ENCODE assay signal across 10 cellular contexts in the genomic region with DNA sequence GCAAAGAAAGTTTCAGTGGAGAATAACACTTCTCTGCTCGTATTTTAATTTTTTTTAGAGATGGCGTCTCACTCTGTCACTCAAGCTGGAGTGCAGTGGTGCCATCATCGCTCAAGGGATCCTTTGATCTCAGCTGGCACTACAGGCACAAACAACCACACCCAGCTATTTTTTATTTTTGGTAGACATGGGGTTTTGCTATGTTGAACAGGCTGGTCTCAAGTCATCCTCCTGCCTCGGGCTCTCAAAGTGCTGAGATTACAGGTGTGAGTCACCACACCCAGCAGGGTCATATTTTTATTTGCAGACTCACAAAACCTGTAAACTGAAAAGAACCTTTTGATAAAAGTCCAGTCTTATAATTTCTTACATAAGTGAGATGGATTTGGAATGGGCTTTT. TPM values are rescaled to one million over a fixed set of nuclear protein-coding genes. Genes with fewer than 3 reads are reported as not detected.
DNase-seq lines count a peak whose midpoint lies in the region; ATAC-seq, FAIRE-seq and TF ChIP-seq lines count a peak whose summit lies in the region.
"Had no signal": no experiment of that assay in that cellular context is flagged by ENCODE, and none has a peak within 500 bp of the region (broad histone marks: within the 10 kb centered on the region; RNA-seq: fewer than 3 reads in every experiment).

No MANE protein-coding gene starts in this region.

- H3K36me3 ChIP-seq in HCT116 (ENCODE audit: control insufficient read depth in 1 of 2, insufficient read depth in 2 of 2, low read length in 2 of 2) (no peaks in the 10 kb centered on the region), GM23338 (ENCODE audit: insufficient read depth) (no peaks in the 10 kb centered on the region)
- H3K36me3 ChIP-seq in naive thymus-derived CD4-positive, alpha-beta T cell (ENCODE audit: control insufficient read depth in 2 of 3, insufficient read depth in 3 of 3, low read length in 3 of 3) = peaks cover 0 to 6% (median 0%) of the 10 kb centered on the region in 3 experiments
- H3K36me3 ChIP-seq: Peyer's patch had no signal

- H3K27ac ChIP-seq in HCT116 (ENCODE audit: low read depth, low read length) = no peak overlapping the region
- H3K27ac ChIP-seq in naive thymus-derived CD4-positive, alpha-beta T cell (ENCODE audit: low read depth, low read length) = peak overlapping the region; percentile 27
- H3K27ac ChIP-seq in GM23338 (ENCODE audit: low read depth) = no peak overlapping the region

- TF ChIP-seq POLR2A in HCT116 (IDR thresholded peaks at IDR 0.05; ENCODE audit: borderline replicate concordance, extremely low read depth, insufficient read depth, insufficient read length) = no peak

- H3K4me2 ChIP-seq in HCT116 (ENCODE audit: low read length) (peak overlapping the region; percentile 40), GM23338 (no peak overlapping the region)

- H3F3A ChIP-seq in GM23338 (replicated peaks; ENCODE audit: low read depth) = no peaks in the 10 kb centered on the region; the same call in 1 of the 2 replicates

- peak overlapping the region; percentile 70 for H3K27ac Mint-ChIP-seq in activated naive CD4-positive, alpha-beta T cell treated with anti-CD3 and anti-CD28 coated beads, Interleukin-2, amount 10 ng/mL, durations not matched to agents 7 days and 5 days
- peak overlapping the region; percentile 45 to 87 (median 76) for H3K27ac Mint-ChIP-seq in naive thymus-derived CD4-positive, alpha-beta T cell
- H3K27ac Mint-ChIP-seq in GM23338 = no peak overlapping the region
- H3K27ac Mint-ChIP-seq in CD14-positive monocyte = no peak overlapping the region

- peaks cover 7% of the 10 kb centered on the region; the same call in 1 of the 2 replicates for H3K79me2 ChIP-seq in HCT116 (ENCODE audit: insufficient read depth, low read length)
- peaks cover 14% of the 10 kb centered on the region for H3K79me2 ChIP-seq in GM23338 (replicated peaks; ENCODE audit: insufficient read depth)

- H3K27me3 ChIP-seq in HCT116 (ENCODE audit: insufficient read depth, low read length) (no peaks in the 10 kb centered on the region), GM23338 (ENCODE audit: insufficient read depth) (no peaks in the 10 kb centered on the region)
- H3K27me3 ChIP-seq in naive thymus-derived CD4-positive, alpha-beta T cell (ENCODE audit: control insufficient read depth in 2 of 2, insufficient read depth in 2 of 2, low read length in 2 of 2) = no peaks in the 10 kb centered on the region
- H3K27me3 ChIP-seq: Peyer's patch had no signal

- intact Hi-C loops in HCT116 (cut with micrococcal nuclease) = no loop called here
- intact Hi-C loops in naive thymus-derived CD4-positive, alpha-beta T cell (cut with micrococcal nuclease) = loop anchor here in 1 of 2 donors (1.0 kb wide), 1 partner anchor 8 kb away; no protein-coding TSS in a partner anchor
- intact Hi-C loops in CD14-positive monocyte (cut with micrococcal nuclease) = loop anchor here in 1 of 2 donors (10.0 kb wide), 1 partner anchor 336 kb away; a partner anchor contains a TSS

- peaks cover 65% of the 10 kb centered on the region for H3K4me1 Mint-ChIP-seq in activated naive CD4-positive, alpha-beta T cell treated with anti-CD3 and anti-CD28 coated beads, Interleukin-2, amount 10 ng/mL, durations not matched to agents 7 days and 5 days
- peaks cover 29 to 76% (median 54%) of the 10 kb centered on the region in 7 donors for H3K4me1 Mint-ChIP-seq in naive thymus-derived CD4-positive, alpha-beta T cell
- H3K4me1 Mint-ChIP-seq in GM23338 (peaks cover 15% of the 10 kb centered on the region), CD14-positive monocyte (peaks cover 27% of the 10 kb centered on the region)

- TF ChIP-seq CTCF in HCT116 (IDR thresholded peaks at IDR 0.05 in 2 of 3, conservative IDR thresholded peaks at IDR 0.05 in 1 of 3; ENCODE audit: borderline replicate concordance in 1 of 3, insufficient read depth in 1 of 3, low read depth in 2 of 3, low read length in 2 of 3) (no peak), GM23338 (conservative IDR thresholded peaks at IDR 0.05; ENCODE audit: low read depth in 2 of 2) (no peak), CD14-positive monocyte (IDR thresholded peaks at IDR 0.05) (no peak)

- H3K9me3 ChIP-seq in HCT116 (ENCODE audit: control insufficient read depth in 1 of 2, insufficient read depth in 1 of 2, low read depth in 1 of 2, low read length in 2 of 2) = no peaks in the 10 kb centered on the region
- H3K9me3 ChIP-seq in naive thymus-derived CD4-positive, alpha-beta T cell (ENCODE audit: control insufficient read depth in 2 of 3, low read length in 3 of 3) = no peaks in the 10 kb centered on the region
- H3K9me3 ChIP-seq: Peyer's patch had no signal

- peaks cover 38% of the 10 kb centered on the region for H3K36me3 Mint-ChIP-seq in activated naive CD4-positive, alpha-beta T cell treated with anti-CD3 and anti-CD28 coated beads, Interleukin-2, amount 10 ng/mL, durations not matched to agents 7 days and 5 days
- peaks cover 0 to 10% (median 6%) of the 10 kb centered on the region in 5 donors for H3K36me3 Mint-ChIP-seq in naive thymus-derived CD4-positive, alpha-beta T cell
- peaks cover 3% of the 10 kb centered on the region; the same call in 1 of the 3 replicates for H3K36me3 Mint-ChIP-seq in GM23338 (ENCODE audit: low read depth)
- peaks cover 6 to 12% of the 10 kb centered on the region in 2 donors for H3K36me3 Mint-ChIP-seq in CD14-positive monocyte

- H2AFZ ChIP-seq in HCT116 (ENCODE audit: low read depth, low read length, poor library complexity, severe bottlenecking) (no peak overlapping the region), GM23338 (no peak overlapping the region)

- H3K9me2 ChIP-seq in HCT116 (ENCODE audit: insufficient read depth) = no peaks in the 10 kb centered on the region
- no peaks in the 10 kb centered on the region for H3K9me2 ChIP-seq in GM23338 (ENCODE audit: insufficient read depth)

- peaks cover 10 to 22% of the 10 kb centered on the region in 2 experiments for H3K4me1 ChIP-seq in HCT116 (ENCODE audit: control insufficient read depth in 1 of 2, insufficient read depth in 2 of 2, low read length in 2 of 2)
- peaks cover 37 to 43% of the 10 kb centered on the region in 2 donors for H3K4me1 ChIP-seq in naive thymus-derived CD4-positive, alpha-beta T cell (ENCODE audit: control insufficient read depth in 2 of 2, insufficient read depth in 2 of 2, low read length in 2 of 2)
- peaks cover 5% of the 10 kb centered on the region; the same call in 1 of the 2 replicates for H3K4me1 ChIP-seq in GM23338 (ENCODE audit: insufficient read depth)

- CTCF ChIA-PET in HCT116 (lab: Charles Lee) = no interaction called here
- CTCF ChIA-PET in activated naive CD4-positive, alpha-beta T cell treated with anti-CD3 and anti-CD28 coated beads, Interleukin-2, amount 10 ng/mL, durations not matched to agents 7 days and 5 days (lab: Charles Lee) = interaction anchor here (0.6 kb wide), 1 partner anchor 48 kb away, joined by 3 read pairs; no protein-coding TSS in a partner anchor
- CTCF ChIA-PET in naive thymus-derived CD4-positive, alpha-beta T cell (lab: Charles Lee) = no interaction called here

- DNase-seq in HCT116 (ENCODE audit: low read depth, low spot score) = no peak
- peak; percentile 44 for DNase-seq in SW480 (ENCODE audit: low spot score)
- peak; percentile 60 for DNase-seq in activated naive CD4-positive, alpha-beta T cell treated with anti-CD3 and anti-CD28 coated beads, Interleukin-2, amount 10 ng/mL, durations not matched to agents 7 days and 5 days
- peak in 7 of 9 donors; percentile 32 to 67 (median 57) for DNase-seq in naive thymus-derived CD4-positive, alpha-beta T cell
- no peak for DNase-seq in KG1 (lab: John Stamatoyannopoulos, UW)
- no peak for DNase-seq in GM19239 (ENCODE audit: insufficient read length, low spot score)
- no peak for DNase-seq in GM23338 (ENCODE audit: low spot score)
- DNase-seq in CD14-positive monocyte (ENCODE audit: low spot score) = no peak
- DNase-seq: NCI-H1436 had no signal

- no peaks in the 10 kb centered on the region for H4K20me1 ChIP-seq in HCT116 (ENCODE audit: insufficient read depth)
- H4K20me1 ChIP-seq in GM23338 (replicated peaks; ENCODE audit: insufficient read depth) = no peaks in the 10 kb centered on the region

- no TSS peak for BruUV-seq in HCT116 (replicated peaks; lab: Mats Ljungman, UMichigan)

- TF ChIP-seq RAD21 in HCT116 (IDR thresholded peaks at IDR 0.05; ENCODE audit: low read depth) = no peak

- RAD21 ChIA-PET in HCT116 (lab: Charles Lee; ENCODE audit: low non-redundant PET in 1 of 2, low total read pairs in 2 of 2, uncharacterized antibody in 2 of 2, unreplicated experiment in 2 of 2) = no interaction called here

- ATAC-seq in HCT116 = no peak
- ATAC-seq in naive thymus-derived CD4-positive, alpha-beta T cell = no peak
- no peak for ATAC-seq in GM23338

- FAIRE-seq in GM19239 (lab: Jason Lieb, UNC) = no peak

- H3K9me3 Mint-ChIP-seq in activated naive CD4-positive, alpha-beta T cell treated with anti-CD3 and anti-CD28 coated beads, Interleukin-2, amount 10 ng/mL, durations not matched to agents 7 days and 5 days = no peaks in the 10 kb centered on the region
- no peaks in the 10 kb centered on the region for H3K9me3 Mint-ChIP-seq in naive thymus-derived CD4-positive, alpha-beta T cell
- no peaks in the 10 kb centered on the region for H3K9me3 Mint-ChIP-seq in GM23338
- no peaks in the 10 kb centered on the region for H3K9me3 Mint-ChIP-seq in CD14-positive monocyte

- peak overlapping the region; percentile 46 for H3K4me3 Mint-ChIP-seq in activated naive CD4-positive, alpha-beta T cell treated with anti-CD3 and anti-CD28 coated beads, Interleukin-2, amount 10 ng/mL, durations not matched to agents 7 days and 5 days
- peak overlapping the region; percentile 66 to 98 (median 72) for H3K4me3 Mint-ChIP-seq in naive thymus-derived CD4-positive, alpha-beta T cell
- no peak overlapping the region for H3K4me3 Mint-ChIP-seq in GM23338
- H3K4me3 Mint-ChIP-seq in CD14-positive monocyte = no peak overlapping the region

- H3K9ac ChIP-seq in HCT116 (ENCODE audit: low read length) = no peak overlapping the region

- no peaks in the 10 kb centered on the region for H3K27me3 Mint-ChIP-seq in activated naive CD4-positive, alpha-beta T cell treated with anti-CD3 and anti-CD28 coated beads, Interleukin-2, amount 10 ng/mL, durations not matched to agents 7 days and 5 days
- H3K27me3 Mint-ChIP-seq in naive thymus-derived CD4-positive, alpha-beta T cell = peaks cover 0 to 5% (median 0%) of the 10 kb centered on the region in 5 donors
- H3K27me3 Mint-ChIP-seq in GM23338 (ENCODE audit: insufficient read depth, low read depth, poor library complexity) = no peaks in the 10 kb centered on the region
- H3K27me3 Mint-ChIP-seq in CD14-positive monocyte (ENCODE audit: low read depth in 3 of 3) = peaks cover 0 to 2% (median 2%) of the 10 kb centered on the region in 3 donors

- POLR2A ChIA-PET in HCT116 (lab: Charles Lee) = no interaction called here
- POLR2A ChIA-PET in naive thymus-derived CD4-positive, alpha-beta T cell (lab: Charles Lee) = interaction anchor here (0.7 to 5.0 kb wide), 5 partner anchors 11 to 585 kb away, joined by 3 to 26 read pairs (median 4); no protein-coding TSS in a partner anchor

- H3K4me3 ChIP-seq in HCT116 (replicated peaks in 1 of 2; ENCODE audit: low read depth in 1 of 2, low read length in 2 of 2) (no peak overlapping the region), GM23338 (no peak overlapping the region)
- H3K4me3 ChIP-seq in naive thymus-derived CD4-positive, alpha-beta T cell (ENCODE audit: low read length) = no peak overlapping the region

RNA-seq across cellular contexts. Expression of a gene that starts 2.6 kb away (rescaled TPM):
- 15.2 TPM for total RNA-seq in HCT116 (2021; ENCODE audit: unreplicated experiment)
- polyA plus RNA-seq in HCT116 (2012) = 5.5 and 7.8 TPM in 2 replicates
- 10 to 100 TPM; 27.8 to 47.6 (median 35.2) TPM for total RNA-seq in naive thymus-derived CD4-positive, alpha-beta T cell
- polyA plus RNA-seq in naive thymus-derived CD4-positive, alpha-beta T cell = 10 to 100 TPM; 27.2 to 30.7 TPM
- 12.0 and 17.0 TPM in 2 replicates for total RNA-seq in GM23338 (2014; rRNA removed; shearing (Covaris generic))
- 5.8 and 6.7 TPM in 2 replicates for polyA plus RNA-seq in GM23338 (2016; fragmentation: Nextera tagmentation; extraction: Ambion mirVana)
- 10 to 100 TPM; 15.3 to 16.8 TPM for polyA plus RNA-seq in CD14-positive monocyte

RNA-seq across cellular contexts. Expression of a gene that starts 2.8 kb away (rescaled TPM):
- 17.4 TPM for total RNA-seq in HCT116 (2021; ENCODE audit: unreplicated experiment)
- 11.5 TPM in 2 replicates for polyA plus RNA-seq in HCT116 (2012)
- total RNA-seq in naive thymus-derived CD4-positive, alpha-beta T cell = 10 to 100 TPM; 11.9 to 18.4 (median 16.1) TPM
- polyA plus RNA-seq in naive thymus-derived CD4-positive, alpha-beta T cell = 10 to 100 TPM; 31.5 to 41.4 TPM
- 37.1 and 37.6 TPM in 2 replicates for total RNA-seq in GM23338 (2014; rRNA removed; shearing (Covaris generic))
- polyA plus RNA-seq in GM23338 (2016; fragmentation: Nextera tagmentation; extraction: Ambion mirVana) = 35.9 and 41.3 TPM in 2 replicates
- 10 to 100 TPM; 22.0 to 25.6 TPM for polyA plus RNA-seq in CD14-positive monocyte

Comparison
In these comparisons a context has a peak if more than half of its experiments do, and no peak if none do; other contexts are left out.
1. DNase-seq: peak in SW480 (single experiment), activated naive CD4-positive, alpha-beta T cell treated with anti-CD3 and anti-CD28 coated beads, Interleukin-2, amount 10 ng/mL, durations not matched to agents 7 days and 5 days (single experiment) and naive thymus-derived CD4-positive, alpha-beta T cell (7 of 9); none in HCT116 (single experiment), KG1 (single experiment), GM19239 (single experiment), GM23338 (single experiment) and CD14-positive monocyte (single experiment).
2. H3K27ac Mint-ChIP-seq: peak in activated naive CD4-positive, alpha-beta T cell treated with anti-CD3 and anti-CD28 coated beads, Interleukin-2, amount 10 ng/mL, durations not matched to agents 7 days and 5 days (single experiment) and naive thymus-derived CD4-positive, alpha-beta T cell (9 of 9); none in GM23338 (single experiment) and CD14-positive monocyte (0 of 7).
3. H3K4me3 Mint-ChIP-seq: peak in activated naive CD4-positive, alpha-beta T cell treated with anti-CD3 and anti-CD28 coated beads, Interleukin-2, amount 10 ng/mL, durations not matched to agents 7 days and 5 days (single experiment) and naive thymus-derived CD4-positive, alpha-beta T cell (10 of 10); none in GM23338 (single experiment) and CD14-positive monocyte (0 of 2).